Comparison of ENCODE assay signal across 8 cellular contexts in genomic region chr11:122690801-122691649, GRCh38. TPM values are rescaled to one million over a fixed set of nuclear protein-coding genes. Genes with fewer than 3 reads are reported as not detected.
DNase-seq lines count a peak whose midpoint lies in the region; ATAC-seq and TF ChIP-seq lines count a peak whose summit lies in the region.

No MANE protein-coding gene starts in this region.

- intact Hi-C loops in activated CD4-positive, alpha-beta memory T cell treated with anti-CD3 and anti-CD28 coated beads for 36 hours (cut with micrococcal nuclease): no loop called here
- intact Hi-C loops in left ventricle myocardium inferior (cut with micrococcal nuclease): no loop called here

- H3K4me3 Mint-ChIP-seq in activated CD4-positive, alpha-beta memory T cell treated with anti-CD3 and anti-CD28 coated beads for 36 hours: peak overlapping the region; percentile 56

- H3K4me2 ChIP-seq in smooth muscle cell: peak overlapping the region; percentile 62

- peaks cover 12% of the 10 kb centered on the region for H4K20me1 ChIP-seq in smooth muscle cell (ENCODE audit: low read depth)

- H3K9me3 ChIP-seq in left ventricle myocardium inferior (replicated peaks) (no peaks in the 10 kb centered on the region), smooth muscle cell (replicated peaks; ENCODE audit: low read depth) (no peaks in the 10 kb centered on the region)

- H3K4me3 ChIP-seq in HFF-Myc (replicated peaks; ENCODE audit: low read depth, low read length) (peak overlapping the region; percentile 1; the same call in 1 of the 2 replicates), left ventricle myocardium inferior (peak overlapping the region; percentile 57), smooth muscle cell (no peak overlapping the region)

- no peaks in the 10 kb centered on the region for H3K36me3 ChIP-seq in left ventricle myocardium inferior
- no peaks in the 10 kb centered on the region for H3K36me3 ChIP-seq in smooth muscle cell (ENCODE audit: low read depth)

- ATAC-seq in omental fat pad (ENCODE audit: low FRiP score): no peak
- no peak for ATAC-seq in GM21717 (IDR thresholded peaks at IDR 0.05; ENCODE audit: unreplicated experiment)

- H3K4me1 ChIP-seq in left ventricle myocardium inferior (peaks cover 29% of the 10 kb centered on the region), smooth muscle cell (ENCODE audit: low read depth) (peaks cover 15% of the 10 kb centered on the region)

- in situ Hi-C loops in ACHN (cut with HindIII; ENCODE audit: low pct_ligation_motif_present, low pct_unique_long_range_greater_than_20kb, low sequenced_read_pairs): no loop called here

- H3K79me2 ChIP-seq in smooth muscle cell (ENCODE audit: low read depth): peaks cover 42% of the 10 kb centered on the region

- H3K27ac ChIP-seq in left ventricle myocardium inferior (replicated peaks) (peak overlapping the region; percentile 69), smooth muscle cell (ENCODE audit: low read depth) (peak overlapping the region; percentile 67)

- no peaks in the 10 kb centered on the region for H3K36me3 Mint-ChIP-seq in activated CD4-positive, alpha-beta memory T cell treated with anti-CD3 and anti-CD28 coated beads for 36 hours

- TF ChIP-seq CTCF in HFF-Myc (IDR thresholded peaks at IDR 0.05; ENCODE audit: low read depth, low read length, missing control alignments): no peak
- TF ChIP-seq CTCF in left ventricle myocardium inferior (IDR thresholded peaks at IDR 0.05; ENCODE audit: borderline replicate concordance): no peak
- TF ChIP-seq CTCF in smooth muscle cell (IDR thresholded peaks at IDR 0.05; ENCODE audit: borderline replicate concordance, insufficient read depth, poor library complexity, severe bottlenecking): no peak
- no peak for TF ChIP-seq CTCF in omental fat pad (IDR thresholded peaks at IDR 0.05)

- H2AFZ ChIP-seq in smooth muscle cell (ENCODE audit: low read depth): peak overlapping the region; percentile 72

- no peaks in the 10 kb centered on the region for H3K27me3 Mint-ChIP-seq in activated CD4-positive, alpha-beta memory T cell treated with anti-CD3 and anti-CD28 coated beads for 36 hours

- peak overlapping the region; percentile 76 for H3K27ac Mint-ChIP-seq in activated CD4-positive, alpha-beta memory T cell treated with anti-CD3 and anti-CD28 coated beads for 36 hours

- H3K4me1 Mint-ChIP-seq in activated CD4-positive, alpha-beta memory T cell treated with anti-CD3 and anti-CD28 coated beads for 36 hours (ENCODE audit: low read depth): peaks cover 76% of the 10 kb centered on the region

- H3K9ac ChIP-seq in smooth muscle cell (ENCODE audit: low read depth): peak overlapping the region; percentile 20

- DNase-seq in HFF-Myc (ENCODE audit: extremely low read depth, low read depth) (no peak), left ventricle myocardium inferior (no peak), smooth muscle cell (lab: John Stamatoyannopoulos, UW; ENCODE audit: unreplicated experiment) (no peak), ACHN (no peak), iPS-NIHi7 (ENCODE audit: extremely low spot score) (no peak), omental fat pad (ENCODE audit: low spot score) (no peak)
- DNase-seq in activated CD4-positive, alpha-beta memory T cell treated with anti-CD3 and anti-CD28 coated beads for 36 hours: peak; percentile 32

- no peaks in the 10 kb centered on the region for H3K27me3 ChIP-seq in left ventricle myocardium inferior (ENCODE audit: low read depth)
- no peaks in the 10 kb centered on the region for H3K27me3 ChIP-seq in smooth muscle cell (ENCODE audit: low read depth)

- H3K9me3 Mint-ChIP-seq in activated CD4-positive, alpha-beta memory T cell treated with anti-CD3 and anti-CD28 coated beads for 36 hours: no peaks in the 10 kb centered on the region

- H3F3A ChIP-seq in smooth muscle cell (ENCODE audit: low read depth): peaks cover 11% of the 10 kb centered on the region

- WGBS in smooth muscle cell (ENCODE audit: low lambda C conversion rate): 70% methylated on average over 14 of the region's 14 CpGs

- CTCF ChIA-PET in activated CD4-positive, alpha-beta memory T cell treated with anti-CD3 and anti-CD28 coated beads for 36 hours (lab: Charles Lee): interaction anchor here (0.7 to 1.4 kb wide), 5 partner anchors 16 to 105 kb away, joined by 3 to 7 read pairs (median 6); no protein-coding TSS in a partner anchor

- POLR2A ChIA-PET in activated CD4-positive, alpha-beta memory T cell treated with anti-CD3 and anti-CD28 coated beads for 36 hours (lab: Charles Lee): interaction anchor here (0.7 to 1.2 kb wide), 2 partner anchors 35 to 81 kb away, joined by 3 read pairs; no protein-coding TSS in a partner anchor

RNA-seq across cellular contexts. Expression of gene UBASH3B, which starts 35.5 kb away (rescaled TPM):
- 10 to 100 TPM; 18.8 to 20.8 TPM for total RNA-seq in activated CD4-positive, alpha-beta memory T cell treated with anti-CD3 and anti-CD28 coated beads for 36 hours
- total RNA-seq in left ventricle myocardium inferior: 2.6 TPM
- total RNA-seq in smooth muscle cell: 30.5 and 34.1 TPM in 2 replicates
- 15.8 and 23.1 TPM in 2 replicates for polyA plus RNA-seq in smooth muscle cell
- total RNA-seq in omental fat pad: 10 to 100 TPM in 3 of 4 donors, 1 to 10 TPM in 1; 9.9 to 36.3 (median 24.3) TPM
